Comparison of ENCODE assay signal across 22 cellular contexts in genomic region chr14:101774814-101775213, GRCh38. TPM values are rescaled to one million over a fixed set of nuclear protein-coding genes. Genes with fewer than 3 reads are reported as not detected.
A peak's percentile ranks its signal among the peaks of the same experiment; 100 is the strongest.
DNase-seq lines count a peak whose midpoint lies in the region; ATAC-seq and TF ChIP-seq lines count a peak whose summit lies in the region.
"Had no signal": no experiment of that assay in that cellular context is flagged by ENCODE, and none has a peak within 500 bp of the region (broad histone marks: within the 10 kb centered on the region; RNA-seq: fewer than 3 reads in every experiment).

No MANE protein-coding gene starts in this region.

- peak overlapping the region in 4 of 5 donors; percentile 11 to 81 (median 70) for H3K27ac ChIP-seq in adrenal gland
- H3K27ac ChIP-seq: RWPE1 had no signal

- H3K9me3 ChIP-seq in Loucy (ENCODE audit: insufficient read depth, low read depth, low read length): no peaks in the 10 kb centered on the region
- H3K9me3 ChIP-seq in adrenal gland (replicated peaks in 1 of 3): no peaks in the 10 kb centered on the region

- H3K27me3 ChIP-seq in Loucy (ENCODE audit: insufficient read depth, low read length, poor library complexity, severe bottlenecking) (no peaks in the 10 kb centered on the region), adrenal gland (no peaks in the 10 kb centered on the region)

- DNase-seq in NCI-H2107 treated with DMSO at 0.1 percent for 48 hours (lab: John Stamatoyannopoulos, UW; ENCODE audit: unreplicated experiment): peak; percentile 32
- DNase-seq in NCI-H2107 (lab: John Stamatoyannopoulos, UW): no peak
- peak in 2 of 7 donors; percentile 20 to 50 for DNase-seq in adrenal gland
- peak; percentile 21 for DNase-seq in skeletal muscle cell (ENCODE audit: low read depth)
- DNase-seq in NCI-H69 (lab: John Stamatoyannopoulos, UW): no peak
- no peak for DNase-seq in activated CD4-positive, alpha-beta memory T cell treated with anti-CD3 and anti-CD28 coated beads for 36 hours
- DNase-seq: activated CD4-positive, CD25-positive, alpha-beta regulatory T cell treated with anti-CD3 and anti-CD28 coated beads, Interleukin-2, amount 50 U/mL, for 72 hours; activated CD8-positive, alpha-beta memory T cell treated with anti-CD3 and anti-CD28 coated beads, Interleukin-2, amount 50 U/mL, for 4 hours; activated gamma-delta T cell treated with Interleukin-2 at 50 U/mL for 16 hours; CD4-positive, alpha-beta T cell; HFFc6; NCI-H187; NCI-H774; occipital lobe; stimulated activated CD4-positive, alpha-beta T cell treated with anti-CD3 and anti-CD28 coated beads, Interleukin-4, amount 100 ng/mL, for 4 hours had no signal

- CTCF ChIA-PET in activated CD4-positive, alpha-beta memory T cell treated with anti-CD3 and anti-CD28 coated beads for 36 hours (lab: Charles Lee): interaction anchor here (0.7 to 1.0 kb wide), 2 partner anchors 34 to 77 kb away, joined by 3 to 4 read pairs; no protein-coding TSS in a partner anchor

- intact Hi-C loops in adrenal gland (cut with DNase I): loop anchor here (10.0 kb wide), 1 partner anchor 110 kb away; no protein-coding TSS in a partner anchor
- intact Hi-C loops in activated CD4-positive, alpha-beta memory T cell treated with anti-CD3 and anti-CD28 coated beads for 36 hours (cut with micrococcal nuclease): no loop called here

- TF ChIP-seq CTCF in Loucy (conservative IDR thresholded peaks at IDR 0.05; ENCODE audit: low read length): no peak
- no peak for TF ChIP-seq CTCF in adrenal gland (IDR thresholded peaks at IDR 0.05)

- WGBS in adrenal gland, 4 donors: 43 to 53% (median 51%) methylated on average over 8 of the region's 8 CpGs

- POLR2A ChIA-PET in activated CD4-positive, alpha-beta memory T cell treated with anti-CD3 and anti-CD28 coated beads for 36 hours (lab: Charles Lee): no interaction called here

- no peak overlapping the region for H3K27ac Mint-ChIP-seq in activated CD4-positive, alpha-beta memory T cell treated with anti-CD3 and anti-CD28 coated beads for 36 hours
- H3K27ac Mint-ChIP-seq: CD4-positive, alpha-beta T cell; dendritic cell treated with granulocyte-macrophage colony-stimulating factor and Interleukin-4, amounts not matched to agents 40 ng/mL and 50 ng/mL, for 4 days; HFFc6; type B pancreatic cell had no signal

- peak overlapping the region; percentile 13 for H3K4me2 ChIP-seq in Loucy (ENCODE audit: low read depth, low read length, poor library complexity, severe bottlenecking)

- H4K20me1 ChIP-seq in Loucy (ENCODE audit: insufficient read depth, low read length, poor library complexity, severe bottlenecking): no peaks in the 10 kb centered on the region

- TF ChIP-seq POLR2A in adrenal gland (IDR thresholded peaks at IDR 0.05): no peak

- H3K27me3 Mint-ChIP-seq in activated CD4-positive, alpha-beta memory T cell treated with anti-CD3 and anti-CD28 coated beads for 36 hours: no peaks in the 10 kb centered on the region
- H3K27me3 Mint-ChIP-seq: CD4-positive, alpha-beta T cell had no signal

- no peaks in the 10 kb centered on the region for H3K9me2 ChIP-seq in Loucy (replicated peaks; ENCODE audit: low read depth, low read length)

- H3K4me1 ChIP-seq in Loucy (ENCODE audit: insufficient read depth, low read length, poor library complexity, severe bottlenecking) (peaks cover 23% of the 10 kb centered on the region), adrenal gland (replicated peaks in 1 of 2) (peaks cover 8 to 10% of the 10 kb centered on the region in 2 donors)

- no peak overlapping the region for H3K4me3 ChIP-seq in Loucy (ENCODE audit: low read length, poor library complexity, severe bottlenecking)
- no peak overlapping the region for H3K4me3 ChIP-seq in adrenal gland
- no peak overlapping the region for H3K4me3 ChIP-seq in skeletal muscle cell (ENCODE audit: low read depth, low read length)
- H3K4me3 ChIP-seq: K562 had no signal

- no peaks in the 10 kb centered on the region for H3K36me3 ChIP-seq in Loucy (ENCODE audit: insufficient read depth, low read length)
- no peaks in the 10 kb centered on the region for H3K36me3 ChIP-seq in adrenal gland (replicated peaks in 1 of 2)

- no peaks in the 10 kb centered on the region for H3F3A ChIP-seq in Loucy (ENCODE audit: low read depth)

- H2AFZ ChIP-seq in Loucy (ENCODE audit: low read length): no peak overlapping the region

- H3K9me3 Mint-ChIP-seq in activated CD4-positive, alpha-beta memory T cell treated with anti-CD3 and anti-CD28 coated beads for 36 hours: no peaks in the 10 kb centered on the region
- H3K9me3 Mint-ChIP-seq: CD4-positive, alpha-beta T cell; dendritic cell treated with granulocyte-macrophage colony-stimulating factor and Interleukin-4, amounts not matched to agents 40 ng/mL and 50 ng/mL, for 4 days; HFFc6; type B pancreatic cell had no signal

- no peaks in the 10 kb centered on the region for H3K79me2 ChIP-seq in Loucy (ENCODE audit: insufficient read depth, low read length)

- H3K4me1 Mint-ChIP-seq in activated CD4-positive, alpha-beta memory T cell treated with anti-CD3 and anti-CD28 coated beads for 36 hours (ENCODE audit: low read depth): peaks cover 25% of the 10 kb centered on the region

- H3K4me3 Mint-ChIP-seq in activated CD4-positive, alpha-beta memory T cell treated with anti-CD3 and anti-CD28 coated beads for 36 hours: no peak overlapping the region
- H3K4me3 Mint-ChIP-seq: CD4-positive, alpha-beta T cell; dendritic cell treated with granulocyte-macrophage colony-stimulating factor and Interleukin-4, amounts not matched to agents 40 ng/mL and 50 ng/mL, for 4 days; HFFc6; type B pancreatic cell had no signal

- ATAC-seq in HG02610 (IDR thresholded peaks at IDR 0.05; ENCODE audit: unreplicated experiment): no peak
- ATAC-seq: esophagus mucosa, K562 had no signal

- H3K9ac ChIP-seq in Loucy (ENCODE audit: low read depth, low read length, poor library complexity, severe bottlenecking): no peak overlapping the region

- H3K36me3 Mint-ChIP-seq in activated CD4-positive, alpha-beta memory T cell treated with anti-CD3 and anti-CD28 coated beads for 36 hours: peaks cover 15% of the 10 kb centered on the region

RNA-seq across cellular contexts. Expression of gene PPP2R5C, which starts 13.3 kb away (rescaled TPM):
- 100 to 1,000 TPM in 6 of 8 donors, 10 to 100 TPM in 2; 66.5 to 216 (median 153) TPM for total RNA-seq in adrenal gland
- 100 to 1,000 TPM; 105 to 143 (median 128) TPM for polyA plus RNA-seq in adrenal gland
- total RNA-seq in activated CD4-positive, alpha-beta memory T cell treated with anti-CD3 and anti-CD28 coated beads for 36 hours: 100 to 1,000 TPM; 252 to 268 TPM

Comparison
In these comparisons a context has a peak if more than half of its experiments do, and no peak if none do; other contexts are left out.
1. DNase-seq: peak in NCI-H2107 treated with DMSO at 0.1 percent for 48 hours (single experiment) and skeletal muscle cell (single experiment); none in NCI-H2107 (single experiment), NCI-H69 (single experiment) and activated CD4-positive, alpha-beta memory T cell treated with anti-CD3 and anti-CD28 coated beads for 36 hours (single experiment).